Comparison of ENCODE assay signal across 1 cellular context in genomic region chr6:43668151-43669028, GRCh38.
TF ChIP-seq lines count a peak whose summit lies in the region.

No MANE protein-coding gene starts in this region.

TF ChIP-seq in HepG2, 621 proteins besides CTCF, POLR2A, EP300 and RAD21 (continued from another document and continues in another):
- TF ChIP-seq ZBTB26 (CRISPR knock-in tag; IDR thresholded peaks at IDR 0.05; ENCODE audit: borderline replicate concordance) (no peak), NFRKB (IDR thresholded peaks at IDR 0.05) (no peak), PBX2 (CRISPR knock-in tag; IDR thresholded peaks at IDR 0.05) (no peak), ZNF451 (CRISPR knock-in tag; IDR thresholded peaks at IDR 0.05) (no peak; the same call in 1 of the 2 replicates), ARNT2 (CRISPR knock-in tag; IDR thresholded peaks at IDR 0.05; ENCODE audit: low read depth) (peak; percentile 95), ZBTB38 (CRISPR knock-in tag; IDR thresholded peaks at IDR 0.05) (peak; percentile 88), JUND (CRISPR knock-in tag; IDR thresholded peaks at IDR 0.05) (0 out of 2 replicates have a peak, but pooled peaks have one; percentile 39), ZNF235 (CRISPR knock-in tag; IDR thresholded peaks at IDR 0.05; ENCODE audit: borderline replicate concordance) (no peak; the same call in 1 of the 2 replicates), ZBTB3 (CRISPR knock-in tag; IDR thresholded peaks at IDR 0.05; ENCODE audit: borderline replicate concordance, low read depth) (no peak), ZNF775 (CRISPR knock-in tag; IDR thresholded peaks at IDR 0.05; ENCODE audit: borderline replicate concordance) (no peak), GMEB1 (CRISPR knock-in tag; IDR thresholded peaks at IDR 0.05; ENCODE audit: borderline replicate concordance) (no peak), ZNF580 (CRISPR knock-in tag; IDR thresholded peaks at IDR 0.05; ENCODE audit: borderline replicate concordance, low read depth) (peak; percentile 79; the same call in 1 of the 2 replicates), ZNF552 (CRISPR knock-in tag; IDR thresholded peaks at IDR 0.05; ENCODE audit: borderline replicate concordance) (0 out of 2 replicates have a peak, but pooled peaks have one; percentile 23), POGZ (CRISPR knock-in tag; IDR thresholded peaks at IDR 0.05) (peak; percentile 69; the same call in 1 of the 2 replicates), ZBTB39 (CRISPR knock-in tag; IDR thresholded peaks at IDR 0.05) (peak; percentile 42), ATF5 (CRISPR knock-in tag; IDR thresholded peaks at IDR 0.05; ENCODE audit: low read depth) (no peak), TCF7L2 (IDR thresholded peaks at IDR 0.05; ENCODE audit: low read depth, low read length) (no peak), NFKBIZ (CRISPR knock-in tag; IDR thresholded peaks at IDR 0.05) (peak; percentile 24; the same call in 1 of the 2 replicates), ZC3H4 (CRISPR knock-in tag; IDR thresholded peaks at IDR 0.05; ENCODE audit: borderline replicate concordance) (no peak), POGK (CRISPR knock-in tag; conservative IDR thresholded peaks at IDR 0.05) (0 out of 2 replicates have a peak, but pooled peaks have one; percentile 62), ZSCAN12 (CRISPR knock-in tag; IDR thresholded peaks at IDR 0.05) (no peak), ZNF746 (CRISPR knock-in tag; IDR thresholded peaks at IDR 0.05) (no peak), BCL3 (CRISPR knock-in tag; IDR thresholded peaks at IDR 0.05) (no peak; the same call in 1 of the 2 replicates), ZNF142 (CRISPR knock-in tag; IDR thresholded peaks at IDR 0.05) (no peak), ZBTB34 (CRISPR knock-in tag; IDR thresholded peaks at IDR 0.05) (peak; percentile 49; the same call in 1 of the 2 replicates), ZNF234 (CRISPR knock-in tag; conservative IDR thresholded peaks at IDR 0.05) (0 out of 2 replicates have a peak, but pooled peaks have one; percentile 74), ZGPAT (CRISPR knock-in tag; IDR thresholded peaks at IDR 0.05) (peak; percentile 63; the same call in 1 of the 2 replicates), ZNF557 (CRISPR knock-in tag; IDR thresholded peaks at IDR 0.05) (0 out of 2 replicates have a peak, but pooled peaks have one; percentile 80), HOXA7 (CRISPR knock-in tag; IDR thresholded peaks at IDR 0.05) (no peak), KMT2B (CRISPR knock-in tag; IDR thresholded peaks at IDR 0.05) (no peak)
